ENCODE assay signal across 21 cellular contexts in the genomic region with DNA sequence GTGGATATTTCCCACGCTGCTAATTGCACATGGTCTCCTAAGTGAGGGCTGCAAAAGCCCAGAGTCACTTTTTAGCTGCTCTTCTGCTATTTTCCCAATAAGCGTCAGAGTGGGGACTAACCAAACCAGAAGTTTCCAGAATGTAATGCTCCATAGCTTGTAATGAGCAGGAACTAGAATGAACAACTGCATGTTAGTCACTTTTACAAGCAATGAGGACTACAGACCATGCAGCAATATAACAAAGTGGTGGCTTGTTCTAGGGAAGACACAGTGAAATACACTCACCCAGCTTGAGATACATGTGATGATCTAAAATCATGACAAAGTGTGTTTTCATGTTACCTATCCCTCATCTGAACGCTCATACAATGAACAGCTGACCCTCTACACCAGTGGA.
A peak's percentile ranks its signal among the peaks of the same experiment; 100 is the strongest.
DNase-seq lines count a peak whose midpoint lies in the region; ATAC-seq and FAIRE-seq lines count a peak whose summit lies in the region.
"Had no signal": no experiment of that assay in that cellular context is flagged by ENCODE, and none has a peak within 500 bp of the region (broad histone marks: within the 10 kb centered on the region; RNA-seq: fewer than 3 reads in every experiment).

No MANE protein-coding gene starts in this region.

- peak; percentile 33 for FAIRE-seq in HTR-8/SVneo (lab: Jason Lieb, UNC)
- FAIRE-seq: A204.1, islet of Langerhans, pancreas had no signal

- no peaks in the 10 kb centered on the region for H3K36me3 Mint-ChIP-seq in stimulated activated effector memory CD8-positive, alpha-beta T cell treated with anti-CD3 and anti-CD28 coated beads, Interleukin-12 subunit alpha, Interleukin-12 subunit beta, amount 100 ng/mL, for 72 hours
- H3K36me3 Mint-ChIP-seq: CD4-positive, alpha-beta memory T cell had no signal

- H3K9me3 Mint-ChIP-seq in stimulated activated effector memory CD8-positive, alpha-beta T cell treated with anti-CD3 and anti-CD28 coated beads, Interleukin-12 subunit alpha, Interleukin-12 subunit beta, amount 100 ng/mL, for 72 hours = no peaks in the 10 kb centered on the region
- H3K9me3 Mint-ChIP-seq: CD4-positive, alpha-beta memory T cell; central memory CD8-positive, alpha-beta T cell had no signal

- H3K27ac Mint-ChIP-seq in stimulated activated effector memory CD8-positive, alpha-beta T cell treated with anti-CD3 and anti-CD28 coated beads, Interleukin-12 subunit alpha, Interleukin-12 subunit beta, amount 100 ng/mL, for 72 hours = no peak overlapping the region
- H3K27ac Mint-ChIP-seq: activated T-helper 2 cell treated with anti-CD3 and anti-CD28 coated beads, Interferon-gamma antibody, Interleukin-2, Interleukin-4, amounts not matched to agents 10 μg/mL and 5 μg/mL and 100 μg/mL, durations not matched to agents 14 hours and 24 hours and 36 hours; GM23338 had no signal

- DNase-seq in activated CD4-positive, CD25-positive, alpha-beta regulatory T cell treated with anti-CD3 and anti-CD28 coated beads, Interleukin-2, amount 50 U/mL, for 72 hours = no peak
- no peak for DNase-seq in HTR-8/SVneo (ENCODE audit: insufficient read length, low spot score)
- DNase-seq in caudate nucleus (lab: John Stamatoyannopoulos, UW) = no peak
- no peak for DNase-seq in stimulated activated effector memory CD8-positive, alpha-beta T cell treated with anti-CD3 and anti-CD28 coated beads, Interleukin-12 subunit alpha, Interleukin-12 subunit beta, amount 100 ng/mL, for 72 hours (ENCODE audit: low spot score in 2 of 2)
- DNase-seq in OCI-M1 (lab: John Stamatoyannopoulos, UW) = no peak
- DNase-seq in stimulated activated CD4-positive, alpha-beta T cell treated with anti-CD3 and anti-CD28 coated beads, Interleukin-12 subunit alpha, Interleukin-12 subunit beta, amount 100 ng/mL, for 4 hours = no peak
- DNase-seq: CD4-positive, alpha-beta memory T cell; DMS79; effector CD4-positive, alpha-beta T cell; NCI-H146; pancreas; RPMI8226; stimulated activated CD4-positive, alpha-beta T cell treated with anti-CD3 and anti-CD28 coated beads, Interleukin-4, amount 100 ng/mL, for 24 hours; testis had no signal

- peaks cover 11% of the 10 kb centered on the region for H3K4me1 Mint-ChIP-seq in stimulated activated effector memory CD8-positive, alpha-beta T cell treated with anti-CD3 and anti-CD28 coated beads, Interleukin-12 subunit alpha, Interleukin-12 subunit beta, amount 100 ng/mL, for 72 hours

- peak; percentile 22 to 25 for ATAC-seq in activated CD4-positive, CD25-positive, alpha-beta regulatory T cell treated with anti-CD3 and anti-CD28 coated beads, Interleukin-2, amount 50 U/mL, for 24 hours
- peak; percentile 72 for ATAC-seq in stimulated activated effector memory CD8-positive, alpha-beta T cell treated with anti-CD3 and anti-CD28 coated beads, Interleukin-12 subunit alpha, Interleukin-12 subunit beta, amount 100 ng/mL, for 72 hours
- ATAC-seq in GM19351 (IDR thresholded peaks at IDR 0.05; ENCODE audit: unreplicated experiment) = no peak
- ATAC-seq: GM23338 had no signal

- peak overlapping the region; percentile 79 for H3K27ac ChIP-seq in caudate nucleus (ENCODE audit: low read depth, low read length)
- H3K27ac ChIP-seq: pancreas had no signal

- H3K4me3 Mint-ChIP-seq in stimulated activated effector memory CD8-positive, alpha-beta T cell treated with anti-CD3 and anti-CD28 coated beads, Interleukin-12 subunit alpha, Interleukin-12 subunit beta, amount 100 ng/mL, for 72 hours = no peak overlapping the region
- H3K4me3 Mint-ChIP-seq: GM23338 had no signal
